ENCODE assay signal across 29 cellular contexts in genomic region chr22:26292667-26292995, GRCh38.
"Had no signal": no experiment of that assay in that cellular context is flagged by ENCODE, and none has a peak within 500 bp of the region (broad histone marks: within the 10 kb centered on the region; RNA-seq: fewer than 3 reads in every experiment).

No MANE protein-coding gene starts in this region.

- H3K36me3 ChIP-seq: ovary, right lobe of liver, sigmoid colon, stomach, thoracic aorta, thyroid gland, tibial nerve, upper lobe of left lung, uterus had no signal

- H3K79me2 ChIP-seq: parathyroid adenoma had no signal

- H3K36me3 Mint-ChIP-seq: naive B cell; naive thymus-derived CD8-positive, alpha-beta T cell; natural killer cell treated with Interleukin-12 subunit alpha and Interleukin-12 subunit beta and Interleukin-15 and Interleukin-18, amount 100 ng/mL, for 72 hours; stimulated activated naive B cell treated with anti-CD40 and anti-IgM and Interleukin-4, amounts not matched to agents 10 μg/mL and 1 μg/mL and 100 μg/mL, for 72 hours had no signal

- H2AFZ ChIP-seq: parathyroid adenoma had no signal

- H3K4me1 ChIP-seq: parathyroid adenoma, psoas muscle, right lobe of liver, sigmoid colon, stomach, thyroid gland, tibial nerve, upper lobe of left lung, uterus had no signal

- H3K27me3 ChIP-seq: ovary, right lobe of liver, thyroid gland, tibial nerve, upper lobe of left lung, uterus had no signal

- H3K9me3 Mint-ChIP-seq: naive thymus-derived CD8-positive, alpha-beta T cell; natural killer cell treated with Interleukin-12 subunit alpha and Interleukin-12 subunit beta and Interleukin-15 and Interleukin-18, amount 100 ng/mL, for 72 hours; nephron progenitor cell; neural crest cell; stimulated activated naive CD8-positive, alpha-beta T cell treated with anti-CD3 and anti-CD28 coated beads, Interleukin-15, Interleukin-2, amounts not matched to agents 100 ng/mL and 50 ng/mL, for 24 hours had no signal

- FAIRE-seq: small intestine had no signal

- DNase-seq: naive B cell; naive thymus-derived CD8-positive, alpha-beta T cell; nephron progenitor cell; occipital lobe; ovary; posterior cingulate gyrus; psoas muscle; right cardiac atrium; right lobe of liver; sigmoid colon; small intestine; stimulated activated CD4-positive, alpha-beta T cell treated with anti-CD3 and anti-CD28 coated beads, Interleukin-1b, Interleukin-23, amount 100 ng/mL, for 48 hours; stimulated activated CD4-positive, alpha-beta T cell treated with anti-CD3 and anti-CD28 coated beads, Interleukin-4, amount 100 ng/mL, for 1 hour; stimulated activated CD4-positive, alpha-beta T cell treated with anti-CD3 and anti-CD28 coated beads, Interleukin-4, amount 100 ng/mL, for 4 hours; stimulated activated CD8-positive, alpha-beta memory T cell treated with anti-CD3 and anti-CD28 coated beads, Interleukin-4, amount 100 ng/mL, for 48 hours; stimulated activated naive B cell treated with anti-CD40 and anti-IgM and Interleukin-4, amounts not matched to agents 10 μg/mL and 1 μg/mL and 100 μg/mL, for 72 hours; stimulated activated naive CD4-positive, alpha-beta T cell treated with Interleukin-2 at 50 U/mL for 16 hours; stomach; thyroid gland; trophoblast cell; uterus had no signal

- H3K27ac Mint-ChIP-seq: natural killer cell treated with Interleukin-12 subunit alpha and Interleukin-12 subunit beta and Interleukin-15 and Interleukin-18, amount 100 ng/mL, for 72 hours; nephron progenitor cell; progenitor cell of endocrine pancreas; stimulated activated naive B cell treated with anti-CD40 and anti-IgM and Interleukin-4, amounts not matched to agents 10 μg/mL and 1 μg/mL and 100 μg/mL, for 72 hours; stimulated activated naive CD8-positive, alpha-beta T cell treated with anti-CD3 and anti-CD28 coated beads, Interleukin-15, Interleukin-2, amounts not matched to agents 100 ng/mL and 50 ng/mL, for 24 hours had no signal

- H3K4me3 Mint-ChIP-seq: naive B cell; naive thymus-derived CD8-positive, alpha-beta T cell; natural killer cell treated with Interleukin-12 subunit alpha and Interleukin-12 subunit beta and Interleukin-15 and Interleukin-18, amount 100 ng/mL, for 72 hours; nephron progenitor cell; neural crest cell; stimulated activated naive B cell treated with anti-CD40 and anti-IgM and Interleukin-4, amounts not matched to agents 10 μg/mL and 1 μg/mL and 100 μg/mL, for 72 hours; stimulated activated naive CD8-positive, alpha-beta T cell treated with anti-CD3 and anti-CD28 coated beads, Interleukin-15, Interleukin-2, amounts not matched to agents 100 ng/mL and 50 ng/mL, for 24 hours had no signal

- H3K9ac ChIP-seq: parathyroid adenoma had no signal

- H3K4me1 Mint-ChIP-seq: neural crest cell had no signal

- ATAC-seq: naive thymus-derived CD8-positive, alpha-beta T cell; natural killer cell treated with Interleukin-12 subunit alpha and Interleukin-12 subunit beta and Interleukin-15 and Interleukin-18, amount 100 ng/mL, for 72 hours; psoas muscle; stimulated activated naive B cell treated with anti-CD40 and anti-IgM and Interleukin-4, amounts not matched to agents 10 μg/mL and 1 μg/mL and 100 μg/mL, for 72 hours had no signal

- H3K27me3 Mint-ChIP-seq: progenitor cell of endocrine pancreas; stimulated activated naive CD8-positive, alpha-beta T cell treated with anti-CD3 and anti-CD28 coated beads, Interleukin-15, Interleukin-2, amounts not matched to agents 100 ng/mL and 50 ng/mL, for 24 hours had no signal

- H3K4me3 ChIP-seq: ovary, psoas muscle, right lobe of liver, sigmoid colon, stomach, thoracic aorta, thyroid gland, tibial nerve, upper lobe of left lung, uterus had no signal

- H3K9me3 ChIP-seq: ovary, psoas muscle, right lobe of liver, sigmoid colon, stomach, thoracic aorta, thyroid gland, tibial nerve, upper lobe of left lung, uterus had no signal

- H3K27ac ChIP-seq: ovary, parathyroid adenoma, psoas muscle, right lobe of liver, sigmoid colon, stomach, thoracic aorta, thyroid gland, tibial nerve, upper lobe of left lung, uterus had no signal
